15 cellular contexts compared by ENCODE assay signal in the genomic region with DNA sequence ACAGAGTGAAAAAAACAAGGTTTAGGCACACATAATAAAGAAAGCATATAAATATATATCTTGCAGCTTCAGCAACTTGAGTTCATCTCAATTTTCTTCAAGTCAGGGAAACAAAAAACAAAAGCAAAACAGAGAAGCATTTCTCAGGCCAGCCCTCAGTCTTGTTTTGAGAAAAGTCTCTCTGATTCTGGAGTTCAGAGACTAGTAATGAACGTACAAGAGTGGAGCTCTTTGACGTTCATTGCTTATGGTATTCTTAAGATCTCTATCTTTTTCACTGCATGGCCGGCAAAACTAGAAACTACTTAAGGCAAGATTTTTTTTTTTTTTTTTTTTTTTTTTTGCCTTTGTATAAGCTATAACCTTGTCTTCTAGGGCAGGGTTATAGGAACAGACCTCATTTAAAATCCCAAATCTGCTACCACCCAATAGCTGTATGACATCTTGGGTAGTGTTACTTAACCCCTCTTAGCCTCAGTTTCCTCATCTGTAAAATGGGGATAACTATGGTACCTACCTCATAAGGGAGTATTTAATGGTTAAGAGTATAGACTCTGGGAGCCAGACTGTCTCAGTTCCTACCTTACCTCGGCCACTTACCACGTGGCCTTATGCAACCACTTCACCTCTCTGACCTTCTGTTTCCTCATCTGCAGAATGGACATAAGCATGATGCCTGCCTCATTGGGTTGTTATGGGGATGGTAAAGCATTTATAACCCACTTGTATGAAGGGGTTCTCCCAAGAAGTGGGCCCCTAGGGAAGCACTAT. TPM values are rescaled to one million over a fixed set of nuclear protein-coding genes. Genes with fewer than 3 reads are reported as not detected.
DNase-seq lines count a peak whose midpoint lies in the region; ATAC-seq and TF ChIP-seq lines count a peak whose summit lies in the region.
"Had no signal": no experiment of that assay in that cellular context is flagged by ENCODE, and none has a peak within 500 bp of the region (broad histone marks: within the 10 kb centered on the region; RNA-seq: fewer than 3 reads in every experiment).

No MANE protein-coding gene starts in this region.

- no peak overlapping the region for H3K27ac ChIP-seq in neuronal stem cell (replicated peaks; ENCODE audit: low read length)
- H3K27ac ChIP-seq: BLaER1 treated with 17β-estradiol and CSF1 and Interleukin-3, amounts not matched to agents 10 nM and 100 nM; GM23248; HL-60 had no signal

- H3K4me3 ChIP-seq in fibroblast of villous mesenchyme (ENCODE audit: low read depth, low read length) (no peak overlapping the region), neuronal stem cell (ENCODE audit: low read length in 2 of 2) (no peak overlapping the region)
- H3K4me3 ChIP-seq: BLaER1 treated with 17β-estradiol and CSF1 and Interleukin-3, amounts not matched to agents 10 nM and 100 nM; GM23248 had no signal

- H3K79me1 ChIP-seq in neuronal stem cell (ENCODE audit: low read depth, low read length), result no peaks in the 10 kb centered on the region

- no peak overlapping the region for H2BK120ac ChIP-seq in neuronal stem cell (ENCODE audit: low read depth, low read length)

- no peaks in the 10 kb centered on the region for H3K4me1 ChIP-seq in neuronal stem cell (ENCODE audit: control insufficient read depth in 2 of 2, insufficient read depth in 1 of 2, low read depth in 1 of 2, low read length in 2 of 2)
- H3K4me1 ChIP-seq: BLaER1 treated with 17β-estradiol and CSF1 and Interleukin-3, amounts not matched to agents 10 nM and 100 nM had no signal

- TF ChIP-seq CTCF in fibroblast of villous mesenchyme (IDR thresholded peaks at IDR 0.05; ENCODE audit: insufficient read depth, low read depth, low read length), result no peak

- no peak overlapping the region for H2AFZ ChIP-seq in neuronal stem cell (ENCODE audit: low read length)
- H2AFZ ChIP-seq: GM23248 had no signal

- no peak overlapping the region for H3K18ac ChIP-seq in neuronal stem cell (ENCODE audit: low read length)

- H3K9me3 ChIP-seq in neuronal stem cell (replicated peaks in 1 of 2; ENCODE audit: control insufficient read depth in 2 of 2, insufficient read depth in 1 of 2, low read depth in 1 of 2, low read length in 2 of 2), result no peaks in the 10 kb centered on the region

- no peak overlapping the region for H3K23ac ChIP-seq in neuronal stem cell (ENCODE audit: low read depth, low read length, poor library complexity)

- DNase-seq in fibroblast of villous mesenchyme (ENCODE audit: low read depth), result peak; percentile 26
- no peak for DNase-seq in neuronal stem cell (ENCODE audit: low spot score)
- DNase-seq in stimulated activated naive CD4-positive, alpha-beta T cell treated with Interleukin-2 at 50 U/mL for 16 hours (lab: John Stamatoyannopoulos, UW), result no peak
- DNase-seq in KBM-7, result no peak
- DNase-seq in NCI-H2196 treated with DMSO at 0.1 percent for 48 hours (lab: John Stamatoyannopoulos, UW; ENCODE audit: unreplicated experiment), result no peak
- DNase-seq: ACHN; CD4-positive, CD25-positive, alpha-beta regulatory T cell; DMS 273 treated with DMSO at 0.1 percent for 48 hours; KG1 had no signal

- no peak overlapping the region for H3K4me2 ChIP-seq in neuronal stem cell (ENCODE audit: insufficient read depth, low read length, poor library complexity, severe bottlenecking)
- H3K4me2 ChIP-seq: BLaER1 treated with 17β-estradiol and CSF1 and Interleukin-3, amounts not matched to agents 10 nM and 100 nM had no signal

- no peak overlapping the region for H2AK5ac ChIP-seq in neuronal stem cell (ENCODE audit: low read depth, low read length)

- WGBS in neuronal stem cell (ENCODE audit: extremely low coverage in 2 of 2, insufficient read length in 2 of 2, insufficient replicate concordance in 1 of 2), 2 donors, result no CpG with 5 or more reads among the region's 5 CpGs

- no peak overlapping the region for H3K9ac ChIP-seq in neuronal stem cell (ENCODE audit: low read depth, low read length, poor library complexity)
- H3K9ac ChIP-seq: BLaER1 treated with 17β-estradiol and CSF1 and Interleukin-3, amounts not matched to agents 10 nM and 100 nM; GM23248 had no signal

- ATAC-seq in GM18498 (IDR thresholded peaks at IDR 0.05; ENCODE audit: unreplicated experiment) (peak; percentile 57), HG03095 (IDR thresholded peaks at IDR 0.05; ENCODE audit: unreplicated experiment) (peak; percentile 60)
- ATAC-seq: HCT116 had no signal

- no peak overlapping the region for H3K14ac ChIP-seq in neuronal stem cell (ENCODE audit: low read length)

- no peak overlapping the region for H3K4ac ChIP-seq in neuronal stem cell (ENCODE audit: low read length)

- no peak overlapping the region for H2BK5ac ChIP-seq in neuronal stem cell (ENCODE audit: low read length)

- H3K27me3 ChIP-seq in neuronal stem cell (ENCODE audit: control insufficient read depth in 3 of 3, insufficient read depth in 3 of 3, low read depth in 1 of 3, low read length in 3 of 3), result no peaks in the 10 kb centered on the region
- H3K27me3 ChIP-seq: BLaER1 treated with 17β-estradiol and CSF1 and Interleukin-3, amounts not matched to agents 10 nM and 100 nM had no signal

- in situ Hi-C loops in KBM-7 (cut with MboI; ENCODE audit: low pct_unique_long_range_greater_than_20kb, low sequenced_read_pairs), result no loop called here

- H4K8ac ChIP-seq in neuronal stem cell (ENCODE audit: low read depth, low read length), result no peak overlapping the region

- H3K36me3 ChIP-seq in neuronal stem cell (replicated peaks in 1 of 2; ENCODE audit: control insufficient read depth in 2 of 2, insufficient read depth in 2 of 2, low read length in 2 of 2), result no peaks in the 10 kb centered on the region

- peak overlapping the region; percentile 65 for H2BK12ac ChIP-seq in neuronal stem cell (ENCODE audit: low read length)

- no peak overlapping the region for H2BK15ac ChIP-seq in neuronal stem cell (ENCODE audit: low read length)

- H4K91ac ChIP-seq in neuronal stem cell (ENCODE audit: low read depth, low read length, poor library complexity), result no peak overlapping the region

RNA-seq across cellular contexts. Expression of a gene that starts 33.6 kb away (rescaled TPM):
- 44.1 and 70.8 TPM in 2 replicates for total RNA-seq in fibroblast of villous mesenchyme
- 111 TPM for polyA plus RNA-seq in neuronal stem cell (2013, experiment 1 of 2)
- 116 TPM for polyA plus RNA-seq in neuronal stem cell (2013, experiment 2 of 2)
